18 cellular contexts compared by ENCODE assay signal in genomic region chr16:88608076-88608475, GRCh38. TPM values are rescaled to one million over a fixed set of nuclear protein-coding genes. Genes with fewer than 3 reads are reported as not detected.
DNase-seq lines count a peak whose midpoint lies in the region; ATAC-seq and TF ChIP-seq lines count a peak whose summit lies in the region.
"Had no signal": no experiment of that assay in that cellular context is flagged by ENCODE, and none has a peak within 500 bp of the region (broad histone marks: within the 10 kb centered on the region; RNA-seq: fewer than 3 reads in every experiment).

No MANE protein-coding gene starts in this region.

- H3K27ac ChIP-seq in aorta (ENCODE audit: low read depth in 1 of 2, low read length in 2 of 2), result no peak overlapping the region

- ATAC-seq in WTC11 (no peak), aorta (ENCODE audit: low FRiP score) (no peak), mucosa of descending colon (no peak)
- ATAC-seq in stimulated activated effector memory CD8-positive, alpha-beta T cell treated with anti-CD3 and anti-CD28 coated beads, Interleukin-12 subunit alpha, Interleukin-12 subunit beta, amount 100 ng/mL, for 72 hours, result no peak
- ATAC-seq: Panc1, Right ventricle myocardium inferior had no signal

- CTCF ChIA-PET in WTC11 (lab: Charles Lee), result interaction anchor here (0.7 to 2.6 kb wide), 2 partner anchors 13 to 538 kb away, joined by 3 to 11 read pairs; no protein-coding TSS in a partner anchor

- POLR2A ChIA-PET in WTC11 (lab: Charles Lee), result no interaction called here

- H3K36me3 ChIP-seq in aorta (ENCODE audit: control insufficient read depth in 1 of 2, insufficient read depth in 2 of 2, low read length in 1 of 2) (peaks cover 0 to 6% of the 10 kb centered on the region in 2 donors), mucosa of descending colon (ENCODE audit: low read depth) (no peaks in the 10 kb centered on the region)

- H3K9me3 ChIP-seq in aorta (ENCODE audit: control insufficient read depth, low read length) (no peaks in the 10 kb centered on the region), mucosa of descending colon (no peaks in the 10 kb centered on the region)

- DNase-seq in CD14-positive monocyte (ENCODE audit: low spot score) (no peak), WTC11 (ENCODE audit: low spot score) (no peak), aorta (no peak), NCI-H774 (lab: John Stamatoyannopoulos, UW) (no peak), mucosa of descending colon (no peak)
- DNase-seq in stimulated activated effector memory CD8-positive, alpha-beta T cell treated with anti-CD3 and anti-CD28 coated beads, Interleukin-12 subunit alpha, Interleukin-12 subunit beta, amount 100 ng/mL, for 72 hours (ENCODE audit: low spot score in 2 of 2), result no peak
- DNase-seq: CD8-positive, alpha-beta memory T cell; DMS79 treated with DMSO at 0.1 percent for 48 hours; KG1; NCI-H1417; NCI-H1930; NCI-H446; NCI-H69 had no signal

- WGBS in aorta, 2 donors, result 83% methylated on average over 6 of the region's 6 CpGs

- no peaks in the 10 kb centered on the region for H3K4me1 ChIP-seq in aorta (ENCODE audit: control insufficient read depth in 1 of 2, insufficient read depth in 2 of 2, low read length in 2 of 2)
- no peaks in the 10 kb centered on the region for H3K4me1 ChIP-seq in mucosa of descending colon (ENCODE audit: low read depth)

- H3K27ac Mint-ChIP-seq in CD14-positive monocyte (peak overlapping the region in 5 of 7 donors; percentile 17 to 77 (median 30)), IgD-negative memory B cell (peak overlapping the region in 2 of 3 donors; percentile 6 to 76), WTC11 (peak overlapping the region; percentile 47; the same call in 1 of the 2 replicates)
- H3K27ac Mint-ChIP-seq in stimulated activated effector memory CD8-positive, alpha-beta T cell treated with anti-CD3 and anti-CD28 coated beads, Interleukin-12 subunit alpha, Interleukin-12 subunit beta, amount 100 ng/mL, for 72 hours, result peak overlapping the region; percentile 24

- H3K4me1 Mint-ChIP-seq in CD14-positive monocyte (peaks cover 17% of the 10 kb centered on the region), IgD-negative memory B cell (peaks cover 9 to 13% (median 10%) of the 10 kb centered on the region in 3 donors), WTC11 (peaks cover 13% of the 10 kb centered on the region)
- peaks cover 12% of the 10 kb centered on the region for H3K4me1 Mint-ChIP-seq in stimulated activated effector memory CD8-positive, alpha-beta T cell treated with anti-CD3 and anti-CD28 coated beads, Interleukin-12 subunit alpha, Interleukin-12 subunit beta, amount 100 ng/mL, for 72 hours

- H3K27me3 ChIP-seq in aorta (ENCODE audit: control insufficient read depth in 1 of 2, insufficient read depth in 2 of 2, low read length in 1 of 2), result no peaks in the 10 kb centered on the region

- H3K9me3 Mint-ChIP-seq in CD14-positive monocyte (no peaks in the 10 kb centered on the region), IgD-negative memory B cell (no peaks in the 10 kb centered on the region), WTC11 (no peaks in the 10 kb centered on the region)
- no peaks in the 10 kb centered on the region for H3K9me3 Mint-ChIP-seq in stimulated activated effector memory CD8-positive, alpha-beta T cell treated with anti-CD3 and anti-CD28 coated beads, Interleukin-12 subunit alpha, Interleukin-12 subunit beta, amount 100 ng/mL, for 72 hours
- H3K9me3 Mint-ChIP-seq: CD8-positive, alpha-beta memory T cell had no signal

- H3K4me3 Mint-ChIP-seq in CD14-positive monocyte (no peak overlapping the region), IgD-negative memory B cell (no peak overlapping the region), WTC11 (no peak overlapping the region)
- no peak overlapping the region for H3K4me3 Mint-ChIP-seq in stimulated activated effector memory CD8-positive, alpha-beta T cell treated with anti-CD3 and anti-CD28 coated beads, Interleukin-12 subunit alpha, Interleukin-12 subunit beta, amount 100 ng/mL, for 72 hours
- H3K4me3 Mint-ChIP-seq: CD8-positive, alpha-beta memory T cell had no signal

- H3K27me3 Mint-ChIP-seq in CD14-positive monocyte (ENCODE audit: low read depth in 3 of 3), result no peaks in the 10 kb centered on the region
- H3K27me3 Mint-ChIP-seq in IgD-negative memory B cell, result no peaks in the 10 kb centered on the region
- no peaks in the 10 kb centered on the region for H3K27me3 Mint-ChIP-seq in WTC11 (ENCODE audit: low read depth)
- H3K27me3 Mint-ChIP-seq: CD8-positive, alpha-beta memory T cell had no signal

- H3K4me3 ChIP-seq in aorta (ENCODE audit: low read length in 2 of 2) (no peak overlapping the region), mucosa of descending colon (no peak overlapping the region)

- H3K36me3 Mint-ChIP-seq in CD14-positive monocyte, result peaks cover 55 to 89% of the 10 kb centered on the region in 2 donors
- H3K36me3 Mint-ChIP-seq in IgD-negative memory B cell, result peaks cover 8% of the 10 kb centered on the region
- peaks cover 39% of the 10 kb centered on the region for H3K36me3 Mint-ChIP-seq in WTC11
- peaks cover 94% of the 10 kb centered on the region for H3K36me3 Mint-ChIP-seq in stimulated activated effector memory CD8-positive, alpha-beta T cell treated with anti-CD3 and anti-CD28 coated beads, Interleukin-12 subunit alpha, Interleukin-12 subunit beta, amount 100 ng/mL, for 72 hours

- TF ChIP-seq CTCF in CD14-positive monocyte (IDR thresholded peaks at IDR 0.05), result no peak
- no peak for TF ChIP-seq CTCF in WTC11 (IDR thresholded peaks at IDR 0.05)
- TF ChIP-seq CTCF in mucosa of descending colon (IDR thresholded peaks at IDR 0.05), result no peak

- intact Hi-C loops in CD14-positive monocyte (cut with micrococcal nuclease), result no loop called here
- intact Hi-C loops in aorta (cut with DNase I), result no loop called here
- intact Hi-C loops in mucosa of descending colon (cut with DNase I, micrococcal nuclease), result no loop called here

TF ChIP-seq in WTC11, 78 proteins besides CTCF, POLR2A, EP300 and RAD21 (continues in another document):
- TF ChIP-seq KAT7 (CRISPR knock-in tag; IDR thresholded peaks at IDR 0.05; ENCODE audit: borderline replicate concordance) (no peak), ARID4B (CRISPR knock-in tag; IDR thresholded peaks at IDR 0.05; ENCODE audit: borderline replicate concordance) (no peak)

RNA-seq across cellular contexts. Expression of gene IL17C, which starts 30.3 kb away (rescaled TPM):
- polyA plus RNA-seq in CD14-positive monocyte, result not detected
- not detected for polyA plus RNA-seq in IgD-negative memory B cell
- total RNA-seq in WTC11 (2021), result 0.80 to 1.9 TPM (median 1.5 TPM) in 3 replicates
- total RNA-seq in aorta, result not detected
- polyA plus RNA-seq in aorta, result not detected
- not detected for total RNA-seq in mucosa of descending colon
- total RNA-seq: H4, MCF 10A, Right ventricle myocardium inferior had no signal
- polyA plus RNA-seq: CD8-positive, alpha-beta memory T cell had no signal

RNA-seq across cellular contexts. Expression of gene ZC3H18, which starts 37.9 kb away (rescaled TPM):
- 1 to 10 TPM; 5.5 to 6.8 TPM for polyA plus RNA-seq in CD14-positive monocyte
- 17.5 TPM for polyA plus RNA-seq in IgD-negative memory B cell
- total RNA-seq in WTC11 (2021), result 57.3 to 65.6 TPM (median 61.8 TPM) in 3 replicates
- total RNA-seq in aorta, result 10 to 100 TPM; 37.7 to 38.5 TPM
- polyA plus RNA-seq in aorta, result 10 to 100 TPM; 12.4 to 19.3 TPM
- 10 to 100 TPM; 37.4 to 54.8 (median 48.1) TPM for total RNA-seq in mucosa of descending colon

RNA-seq across cellular contexts. Expression of gene CYBA, which starts 42.8 kb away (rescaled TPM):
- 1,000 to 10,000 TPM; 2,092 to 2,376 TPM for polyA plus RNA-seq in CD14-positive monocyte
- polyA plus RNA-seq in IgD-negative memory B cell, result 1,890 TPM
- 169 to 219 TPM (median 207 TPM) in 3 replicates for total RNA-seq in WTC11 (2021)
- total RNA-seq in aorta, result 100 to 1,000 TPM in 1 of 2 donors, 10 to 100 TPM in 1; 79.2 to 148 TPM
- 100 to 1,000 TPM in 1 of 2 donors, 10 to 100 TPM in 1; 99.0 to 107 TPM for polyA plus RNA-seq in aorta
- 100 to 1,000 TPM; 150 to 316 (median 184) TPM for total RNA-seq in mucosa of descending colon
- total RNA-seq: H4 had no signal

RNA-seq across cellular contexts. Expression of gene MVD, which starts 54.8 kb away (rescaled TPM):
- polyA plus RNA-seq in CD14-positive monocyte (10 to 100 TPM in 1 of 2 donors, 1 to 10 TPM in 1; 9.0 to 12.2 TPM), IgD-negative memory B cell (26.0 TPM), aorta (10 to 100 TPM; 19.8 to 57.6 TPM)
- total RNA-seq in WTC11 (2021) (96.9 to 113 TPM (median 109 TPM) in 3 replicates), aorta (10 to 100 TPM; 26.0 to 26.6 TPM), mucosa of descending colon (10 to 100 TPM; 42.7 to 89.5 (median 72.5) TPM)
